1 cellular context compared by ENCODE assay signal in the genomic region with DNA sequence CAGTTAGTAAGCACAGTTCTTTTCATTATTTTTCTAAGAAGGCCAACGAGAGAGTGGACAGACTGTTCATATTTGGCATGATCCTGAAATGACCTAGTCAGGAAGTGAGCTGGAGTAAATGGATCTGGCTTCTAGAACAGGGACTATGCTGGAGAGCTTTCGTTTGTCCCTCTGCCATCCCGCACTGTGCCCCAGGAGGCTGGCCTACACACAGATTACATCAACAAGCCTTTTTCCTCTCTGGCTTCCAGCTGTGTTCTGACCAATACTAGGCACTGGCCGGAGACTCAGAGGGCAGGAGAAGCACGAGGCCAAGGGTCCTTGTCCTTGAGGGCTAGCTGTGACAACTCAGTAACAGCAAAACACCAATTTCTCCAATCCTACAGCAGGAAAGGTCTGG.
TF ChIP-seq lines count a peak whose summit lies in the region.

No MANE protein-coding gene starts in this region.

TF ChIP-seq in HepG2, 621 proteins besides CTCF, POLR2A, EP300 and RAD21 (continued from another document):
- TF ChIP-seq E2F1 (CRISPR knock-in tag; IDR thresholded peaks at IDR 0.05) (no peak), KDM6A (CRISPR knock-in tag; IDR thresholded peaks at IDR 0.05; ENCODE audit: low read depth) (no peak), ZNF570 (CRISPR knock-in tag; IDR thresholded peaks at IDR 0.05; ENCODE audit: borderline replicate concordance) (no peak), ZNF350 (CRISPR knock-in tag; IDR thresholded peaks at IDR 0.05; ENCODE audit: borderline replicate concordance, low read depth) (no peak), SNAPC2 (CRISPR knock-in tag; IDR thresholded peaks at IDR 0.05) (no peak), HNRNPLL (IDR thresholded peaks at IDR 0.05; ENCODE audit: low read depth, low read length, poor library complexity, severe bottlenecking) (no peak), ZSCAN20 (CRISPR knock-in tag; IDR thresholded peaks at IDR 0.05; ENCODE audit: borderline replicate concordance) (no peak), ZNF550 (CRISPR knock-in tag; IDR thresholded peaks at IDR 0.05; ENCODE audit: borderline replicate concordance) (no peak), GTF3A (CRISPR knock-in tag; conservative IDR thresholded peaks at IDR 0.05) (no peak), IRF2 (CRISPR knock-in tag; IDR thresholded peaks at IDR 0.05) (no peak), SALL2 (CRISPR knock-in tag; IDR thresholded peaks at IDR 0.05) (no peak)
- TF ChIP-seq, protein P1, sequence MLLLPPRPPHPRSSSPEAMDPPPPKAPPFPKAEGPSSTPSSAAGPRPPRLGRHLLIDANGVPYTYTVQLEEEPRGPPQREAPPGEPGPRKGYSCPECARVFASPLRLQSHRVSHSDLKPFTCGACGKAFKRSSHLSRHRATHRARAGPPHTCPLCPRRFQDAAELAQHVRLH (CRISPR knock-in tag; IDR thresholded peaks at IDR 0.05; ENCODE audit: borderline replicate concordance, low read depth) = no peak
